Comparison of ENCODE assay signal across 20 cellular contexts in the genomic region with DNA sequence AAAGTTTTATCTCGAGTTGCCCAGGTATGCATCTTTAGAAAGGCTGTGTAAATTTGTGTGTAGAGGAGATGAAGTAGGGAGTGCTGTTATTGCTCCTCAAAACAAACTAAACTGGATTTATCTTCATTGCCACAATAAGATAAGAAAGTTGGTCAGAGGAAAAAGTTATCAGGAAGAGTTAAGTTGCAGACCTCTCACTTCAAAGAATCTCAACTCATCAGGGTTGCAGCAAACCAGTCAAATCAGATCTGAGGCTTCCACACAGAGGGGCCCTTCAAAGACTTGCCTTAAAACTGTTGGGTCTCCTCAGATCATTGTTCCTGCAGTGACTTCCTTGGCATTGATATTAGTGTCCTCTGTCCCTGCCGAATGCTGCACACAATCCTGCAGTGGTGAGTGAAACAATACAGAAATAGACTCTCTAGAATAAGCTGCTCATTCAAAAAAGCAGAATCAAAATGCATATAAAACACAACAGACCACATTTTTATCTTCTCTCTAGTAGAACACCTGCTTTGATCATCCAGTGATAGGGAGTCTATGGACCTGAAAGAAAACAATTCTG.
"Had no signal": no experiment of that assay in that cellular context is flagged by ENCODE, and none has a peak within 500 bp of the region (broad histone marks: within the 10 kb centered on the region; RNA-seq: fewer than 3 reads in every experiment).

No MANE protein-coding gene starts in this region.

- H3K27me3 ChIP-seq: adrenal gland, dorsolateral prefrontal cortex, foreskin keratinocyte, hepatocyte, suprapubic skin, transverse colon, uterus had no signal

- H3K9me3 ChIP-seq: suprapubic skin, transverse colon, uterus had no signal

- H3K4me1 Mint-ChIP-seq: activated B cell treated with CpG ODN at 0.5 μM for 24 hours had no signal

- DNase-seq: activated B cell treated with CpG ODN at 0.5 μM for 24 hours; activated CD4-positive, alpha-beta T cell treated with anti-CD3 and anti-CD28 coated beads, Interleukin-2, amount 10 ng/mL, durations not matched to agents 24 days and 14 days; activated CD8-positive, alpha-beta memory T cell treated with anti-CD3 and anti-CD28 coated beads, Interleukin-2, amount 50 U/mL, for 4 hours; activated naive CD4-positive, alpha-beta T cell treated with anti-CD3 and anti-CD28 coated beads, Interleukin-2, amount 10 ng/mL, durations not matched to agents 7 days and 5 days; activated T-cell treated with anti-CD3 and anti-CD28 coated beads, Interleukin-2, amount 50 U/mL, for 4 hours; adrenal gland; caudate nucleus; dorsolateral prefrontal cortex; foreskin keratinocyte; mesenchymal stem cell; naive thymus-derived CD8-positive, alpha-beta T cell; retina; stimulated activated CD4-positive, alpha-beta T cell treated with anti-CD3 and anti-CD28 coated beads, Interleukin-2, amount 100 ng/mL, for 24 hours; stimulated activated naive CD8-positive, alpha-beta T cell treated with anti-CD3 and anti-CD28 coated beads, Interleukin-15, Interleukin-2, amounts not matched to agents 100 U/mL and 50 U/mL, for 24 hours; transverse colon; uterus had no signal

- H3K36me3 ChIP-seq: adrenal gland, suprapubic skin, transverse colon, uterus had no signal

- H3K27ac Mint-ChIP-seq: activated B cell treated with CpG ODN at 0.5 μM for 24 hours; activated CD4-positive, alpha-beta T cell treated with anti-CD3 and anti-CD28 coated beads, Interleukin-2, amount 10 ng/mL, durations not matched to agents 24 days and 14 days; activated naive CD4-positive, alpha-beta T cell treated with anti-CD3 and anti-CD28 coated beads, Interleukin-2, amount 10 ng/mL, durations not matched to agents 7 days and 5 days; T-helper 1 cell treated with Interleukin-12 subunit alpha and Interleukin-12 subunit beta and Interleukin-4 antibody, amounts not matched to agents 30 μg/mL and 1 μg/mL, for 36 hours had no signal

- FAIRE-seq: colon had no signal

- H3K4me3 ChIP-seq: adrenal gland, dorsolateral prefrontal cortex, hepatocyte, suprapubic skin, transverse colon, uterus had no signal

- H3K27me3 Mint-ChIP-seq: activated B cell treated with CpG ODN at 0.5 μM for 24 hours; activated CD4-positive, alpha-beta T cell treated with anti-CD3 and anti-CD28 coated beads, Interleukin-2, amount 10 ng/mL, durations not matched to agents 24 days and 14 days; activated naive CD4-positive, alpha-beta T cell treated with anti-CD3 and anti-CD28 coated beads, Interleukin-2, amount 10 ng/mL, durations not matched to agents 7 days and 5 days; naive thymus-derived CD8-positive, alpha-beta T cell had no signal

- H3K4me3 Mint-ChIP-seq: activated B cell treated with CpG ODN at 0.5 μM for 24 hours; activated CD4-positive, alpha-beta T cell treated with anti-CD3 and anti-CD28 coated beads, Interleukin-2, amount 10 ng/mL, durations not matched to agents 24 days and 14 days; activated naive CD4-positive, alpha-beta T cell treated with anti-CD3 and anti-CD28 coated beads, Interleukin-2, amount 10 ng/mL, durations not matched to agents 7 days and 5 days; activated T-cell treated with anti-CD3 and anti-CD28 coated beads, Interleukin-2, amount 50 U/mL, for 4 hours; naive thymus-derived CD8-positive, alpha-beta T cell; T-helper 1 cell treated with Interleukin-12 subunit alpha and Interleukin-12 subunit beta and Interleukin-4 antibody, amounts not matched to agents 30 μg/mL and 1 μg/mL, for 36 hours had no signal

- H3K4me1 ChIP-seq: adrenal gland, foreskin keratinocyte, transverse colon, uterus had no signal

- H3K27ac ChIP-seq: adrenal gland, dorsolateral prefrontal cortex, foreskin keratinocyte, hepatocyte, suprapubic skin, transverse colon, uterus had no signal

- ATAC-seq: activated T-cell treated with anti-CD3 and anti-CD28 coated beads, Interleukin-2, amount 50 U/mL, for 4 hours; foreskin keratinocyte; naive thymus-derived CD8-positive, alpha-beta T cell; stimulated activated naive CD8-positive, alpha-beta T cell treated with anti-CD3 and anti-CD28 coated beads, Interleukin-15, Interleukin-2, amounts not matched to agents 100 U/mL and 50 U/mL, for 24 hours had no signal
